ENCODE assay signal across 1 cellular context in the genomic region with DNA sequence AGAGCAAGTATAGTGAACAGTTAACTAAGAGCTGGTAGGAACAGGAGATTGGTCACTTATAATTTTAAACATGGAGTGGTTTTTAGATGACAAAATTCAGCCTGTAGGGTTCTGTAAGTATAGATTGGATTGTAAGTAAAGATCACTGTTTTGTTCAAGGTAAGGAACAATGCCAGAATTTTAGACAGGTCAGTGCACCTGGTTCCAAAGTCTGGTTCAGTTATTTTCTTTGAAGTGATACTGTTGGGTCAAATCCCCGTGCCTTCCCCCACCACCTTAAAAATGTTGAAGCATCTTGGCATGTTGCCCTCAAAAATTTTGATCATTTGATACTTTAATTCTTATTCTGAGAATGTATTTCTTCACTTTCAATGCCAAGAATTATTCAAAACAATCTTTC.
TF ChIP-seq lines count a peak whose summit lies in the region.

No MANE protein-coding gene starts in this region.

TF ChIP-seq in liver, 16 proteins besides CTCF, POLR2A, EP300 and RAD21 (continued from another document):
- TF ChIP-seq, protein P1, sequence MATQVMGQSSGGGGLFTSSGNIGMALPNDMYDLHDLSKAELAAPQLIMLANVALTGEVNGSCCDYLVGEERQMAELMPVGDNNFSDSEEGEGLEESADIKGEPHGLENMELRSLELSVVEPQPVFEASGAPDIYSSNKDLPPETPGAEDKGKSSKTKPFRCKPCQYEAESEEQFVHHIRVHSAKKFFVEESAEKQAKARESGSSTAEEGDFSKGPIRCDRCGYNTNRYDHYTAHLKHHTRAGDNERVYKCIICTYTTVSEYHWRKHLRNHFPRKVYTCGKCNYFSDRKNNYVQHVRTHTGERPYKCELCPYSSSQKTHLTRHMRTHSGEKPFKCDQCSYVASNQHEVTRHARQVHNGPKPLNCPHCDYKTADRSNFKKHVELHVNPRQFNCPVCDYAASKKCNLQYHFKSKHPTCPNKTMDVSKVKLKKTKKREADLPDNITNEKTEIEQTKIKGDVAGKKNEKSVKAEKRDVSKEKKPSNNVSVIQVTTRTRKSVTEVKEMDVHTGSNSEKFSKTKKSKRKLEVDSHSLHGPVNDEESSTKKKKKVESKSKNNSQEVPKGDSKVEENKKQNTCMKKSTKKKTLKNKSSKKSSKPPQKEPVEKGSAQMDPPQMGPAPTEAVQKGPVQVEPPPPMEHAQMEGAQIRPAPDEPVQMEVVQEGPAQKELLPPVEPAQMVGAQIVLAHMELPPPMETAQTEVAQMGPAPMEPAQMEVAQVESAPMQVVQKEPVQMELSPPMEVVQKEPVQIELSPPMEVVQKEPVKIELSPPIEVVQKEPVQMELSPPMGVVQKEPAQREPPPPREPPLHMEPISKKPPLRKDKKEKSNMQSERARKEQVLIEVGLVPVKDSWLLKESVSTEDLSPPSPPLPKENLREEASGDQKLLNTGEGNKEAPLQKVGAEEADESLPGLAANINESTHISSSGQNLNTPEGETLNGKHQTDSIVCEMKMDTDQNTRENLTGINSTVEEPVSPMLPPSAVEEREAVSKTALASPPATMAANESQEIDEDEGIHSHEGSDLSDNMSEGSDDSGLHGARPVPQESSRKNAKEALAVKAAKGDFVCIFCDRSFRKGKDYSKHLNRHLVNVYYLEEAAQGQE (IDR thresholded peaks at IDR 0.05) = no peak
- TF ChIP-seq RXRA (IDR thresholded peaks at IDR 0.05) = peak; percentile 72 to 78
- TF ChIP-seq SP1 (IDR thresholded peaks at IDR 0.05) = peak; percentile 20
- TF ChIP-seq TAF1 (conservative IDR thresholded peaks at IDR 0.05) = no peak
- TF ChIP-seq HNF4G (IDR thresholded peaks at IDR 0.05) = peak; percentile 64
- peak; percentile 42 for TF ChIP-seq NR2F2 (IDR thresholded peaks at IDR 0.05)
